ENCODE assay signal across 26 cellular contexts in the genomic region with DNA sequence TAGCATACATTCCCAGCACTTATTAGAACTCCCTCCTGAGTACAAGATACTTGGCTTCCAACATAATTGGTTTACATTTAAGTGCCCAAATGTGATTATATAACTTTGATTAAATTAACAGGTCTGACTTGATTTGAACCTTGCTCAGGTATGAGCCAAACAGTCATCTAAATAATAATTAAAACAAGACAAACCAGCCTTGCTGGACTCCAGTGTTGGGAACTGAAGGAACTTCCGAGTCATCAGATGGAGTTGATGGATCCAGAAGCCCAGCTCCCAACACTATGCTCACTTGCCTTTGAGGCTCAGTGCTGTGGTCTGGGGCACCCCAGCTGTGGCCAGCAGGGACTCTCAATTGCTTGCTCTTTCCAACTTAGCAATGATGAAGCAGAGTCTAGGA.
"Had no signal": no experiment of that assay in that cellular context is flagged by ENCODE, and none has a peak within 500 bp of the region (broad histone marks: within the 10 kb centered on the region; RNA-seq: fewer than 3 reads in every experiment).

No MANE protein-coding gene starts in this region.

- H3K4me3 ChIP-seq: body of pancreas, K562 had no signal

- H3K4me1 Mint-ChIP-seq: activated CD8-positive, alpha-beta memory T cell treated with anti-CD3 and anti-CD28 coated beads, Interleukin-2, amount 10 ng/mL, durations not matched to agents 7 days and 5 days; activated naive CD4-positive, alpha-beta T cell treated with anti-CD3 and anti-CD28 coated beads, Interleukin-2, amount 50 U/mL, for 24 hours; T-cell had no signal

- H3K36me3 Mint-ChIP-seq: T-cell had no signal

- H3K9me3 ChIP-seq: body of pancreas had no signal

- DNase-seq: activated B cell treated with CpG ODN at 0.5 μM for 24 hours; activated CD4-positive, alpha-beta T cell treated with anti-CD3 and anti-CD28 coated beads for 1 hour; activated CD4-positive, alpha-beta T cell treated with anti-CD3 and anti-CD28 coated beads, Interleukin-2, amount 10 ng/mL, durations not matched to agents 24 days and 14 days; activated CD4-positive, alpha-beta T cell treated with anti-CD3 and anti-CD28 coated beads, Interleukin-2, amount 50 U/mL, for 48 hours; activated CD8-positive, alpha-beta memory T cell treated with anti-CD3 and anti-CD28 coated beads, Interleukin-2, amount 10 ng/mL, durations not matched to agents 7 days and 5 days; activated effector memory CD4-positive, alpha-beta T cell treated with Interleukin-2 at 50 U/mL for 16 hours; activated naive CD4-positive, alpha-beta T cell; activated T-cell treated with anti-CD3 and anti-CD28 coated beads, Interleukin-2, amount 50 U/mL, for 24 hours; aorta; body of pancreas; Karpas-422; MM.1S; NCI-H1105 treated with DMSO at 0.1 percent for 48 hours; NCI-H1436 treated with DMSO at 0.1 percent for 48 hours; NCI-H187 treated with DMSO at 0.1 percent for 48 hours; NCI-H2171; NCI-H2227 treated with DMSO at 0.1 percent for 48 hours; NCI-H446 treated with DMSO at 0.1 percent for 48 hours; NCI-H524 treated with DMSO at 0.1 percent for 48 hours; SHP77 treated with DMSO at 0.1 percent for 48 hours; T-cell; T-helper 2 cell; T1000 had no signal

- H3K27me3 ChIP-seq: body of pancreas had no signal

- H3K27ac Mint-ChIP-seq: activated B cell treated with CpG ODN at 0.5 μM for 24 hours; activated CD4-positive, alpha-beta T cell treated with anti-CD3 and anti-CD28 coated beads, Interleukin-2, amount 10 ng/mL, durations not matched to agents 24 days and 14 days; activated CD8-positive, alpha-beta memory T cell treated with anti-CD3 and anti-CD28 coated beads, Interleukin-2, amount 10 ng/mL, durations not matched to agents 7 days and 5 days; activated naive CD4-positive, alpha-beta T cell treated with anti-CD3 and anti-CD28 coated beads, Interleukin-2, amount 50 U/mL, for 24 hours; activated T-cell treated with anti-CD3 and anti-CD28 coated beads, Interleukin-2, amount 50 U/mL, for 24 hours; activated T-helper 1 cell treated with anti-CD3 and anti-CD28 coated beads, Interleukin-12 subunit alpha, Interleukin-12 subunit beta, Interleukin-2, Interleukin-4 antibody, amounts not matched to agents 30 ng/mL and 10 ng/mL and 1 ng/mL, durations not matched to agents 14 hours and 24 hours and 36 hours; T-cell had no signal

- H3K27ac ChIP-seq: body of pancreas had no signal

- H3K4me3 Mint-ChIP-seq: activated B cell treated with CpG ODN at 0.5 μM for 24 hours; activated CD4-positive, alpha-beta T cell treated with anti-CD3 and anti-CD28 coated beads, Interleukin-2, amount 10 ng/mL, durations not matched to agents 24 days and 14 days; activated CD8-positive, alpha-beta memory T cell treated with anti-CD3 and anti-CD28 coated beads, Interleukin-2, amount 10 ng/mL, durations not matched to agents 7 days and 5 days; activated naive CD4-positive, alpha-beta T cell treated with anti-CD3 and anti-CD28 coated beads, Interleukin-2, amount 50 U/mL, for 24 hours; activated T-cell treated with anti-CD3 and anti-CD28 coated beads, Interleukin-2, amount 50 U/mL, for 24 hours; activated T-helper 1 cell treated with anti-CD3 and anti-CD28 coated beads, Interleukin-12 subunit alpha, Interleukin-12 subunit beta, Interleukin-2, Interleukin-4 antibody, amounts not matched to agents 30 ng/mL and 10 ng/mL and 1 ng/mL, durations not matched to agents 14 hours and 24 hours and 36 hours; T-cell had no signal

- H3K27me3 Mint-ChIP-seq: activated B cell treated with CpG ODN at 0.5 μM for 24 hours; activated T-cell treated with anti-CD3 and anti-CD28 coated beads, Interleukin-2, amount 50 U/mL, for 24 hours had no signal
